ENCODE assay signal across 9 cellular contexts in the genomic region with DNA sequence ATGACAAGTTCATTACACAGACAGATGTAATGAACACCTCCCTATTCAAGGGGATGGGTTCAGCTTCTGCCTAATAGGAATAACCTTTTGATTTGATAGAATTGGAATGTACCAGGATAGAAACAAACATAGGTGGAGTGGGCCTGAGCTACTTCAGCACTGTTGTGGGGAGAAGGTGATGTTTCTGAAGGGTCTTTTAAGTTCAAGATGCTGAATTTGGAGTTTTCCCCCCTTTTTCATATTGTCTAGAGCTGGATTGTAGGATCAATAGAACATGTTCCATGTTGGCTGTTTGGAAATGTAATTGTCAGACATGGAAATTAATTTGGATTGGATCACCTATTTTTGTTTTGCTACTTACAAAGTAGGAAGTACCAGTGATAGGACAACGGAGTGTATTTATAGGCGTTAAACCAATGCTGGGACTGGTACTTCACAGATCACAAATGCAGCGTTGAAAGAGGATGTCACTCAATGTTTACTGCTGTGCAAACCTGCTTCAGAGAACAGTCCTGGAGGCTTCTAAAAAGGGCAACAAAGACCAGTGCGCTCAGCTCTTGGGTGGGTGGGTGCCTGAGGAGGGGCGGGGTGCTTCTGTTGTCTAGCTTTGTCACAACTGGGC. TPM values are rescaled to one million over a fixed set of nuclear protein-coding genes. Genes with fewer than 3 reads are reported as not detected.
A peak's percentile ranks its signal among the peaks of the same experiment; 100 is the strongest.
DNase-seq lines count a peak whose midpoint lies in the region; TF ChIP-seq lines count a peak whose summit lies in the region.
"Had no signal": no experiment of that assay in that cellular context is flagged by ENCODE, and none has a peak within 500 bp of the region (broad histone marks: within the 10 kb centered on the region; RNA-seq: fewer than 3 reads in every experiment).

No MANE protein-coding gene starts in this region.

- peak overlapping the region in 1 of 2 donors; percentile 80 for H3K27ac ChIP-seq in mucosa of rectum (ENCODE audit: low read depth in 2 of 2, low read length in 2 of 2)

- H3K9ac ChIP-seq in mucosa of rectum (ENCODE audit: low read depth in 1 of 2, low read length in 2 of 2), result peak overlapping the region in 1 of 2 donors; percentile 85

- H3K36me3 Mint-ChIP-seq in HFFc6 (ENCODE audit: low read depth) (no peaks in the 10 kb centered on the region), brain (no peaks in the 10 kb centered on the region)

- peaks cover 44% of the 10 kb centered on the region for H3K4me1 Mint-ChIP-seq in HFFc6 (ENCODE audit: low read depth)
- peaks cover 66% of the 10 kb centered on the region for H3K4me1 Mint-ChIP-seq in brain

- no peak for TF ChIP-seq CTCF in HFFc6 (IDR thresholded peaks at IDR 0.05)
- no peak for TF ChIP-seq CTCF in brain (conservative IDR thresholded peaks at IDR 0.05)

- H3K4me3 ChIP-seq in mucosa of rectum (ENCODE audit: low read length in 2 of 2), result peak overlapping the region; percentile 91 to 95

- DNase-seq in Ammon's horn (ENCODE audit: low spot score) (peak; percentile 7), HFFc6 (no peak), DMS53 treated with DMSO at 0.1 percent for 48 hours (lab: John Stamatoyannopoulos, UW; ENCODE audit: unreplicated experiment) (no peak), NCI-H1694 treated with DMSO at 0.1 percent for 48 hours (lab: John Stamatoyannopoulos, UW) (no peak), NOMO-1 treated with dmso at 0.1 percent for 144 hours (lab: John Stamatoyannopoulos, UW; ENCODE audit: unreplicated experiment) (no peak), D341Med (ENCODE audit: low spot score) (no peak)
- DNase-seq: NCI-H774 had no signal

- no peaks in the 10 kb centered on the region for H3K9me3 ChIP-seq in mucosa of rectum (ENCODE audit: control insufficient read depth in 2 of 2, low read length in 2 of 2)

- peaks cover 0 to 4% of the 10 kb centered on the region in 2 donors for H3K27me3 ChIP-seq in mucosa of rectum (ENCODE audit: control insufficient read depth in 2 of 2, insufficient read depth in 2 of 2, low read length in 2 of 2)

- no peaks in the 10 kb centered on the region for H3K36me3 ChIP-seq in mucosa of rectum (ENCODE audit: control insufficient read depth in 2 of 2, insufficient read depth in 2 of 2, low read length in 2 of 2)

- H3K27ac Mint-ChIP-seq in HFFc6 (peak overlapping the region; percentile 66), brain (peak overlapping the region; percentile 91 to 99 (median 95))

- H3K27me3 Mint-ChIP-seq in HFFc6 (ENCODE audit: insufficient read depth) (peaks cover 5% of the 10 kb centered on the region; the same call in 1 of the 2 replicates), brain (peaks cover 17% of the 10 kb centered on the region)

- H3K4me1 ChIP-seq in mucosa of rectum (ENCODE audit: control insufficient read depth in 2 of 2, insufficient read depth in 2 of 2, low read length in 2 of 2), result peaks cover 6 to 15% of the 10 kb centered on the region in 2 donors

- H3K9me3 Mint-ChIP-seq in HFFc6 (no peaks in the 10 kb centered on the region), brain (no peaks in the 10 kb centered on the region)

- H3K4me3 Mint-ChIP-seq in HFFc6 (peak overlapping the region; percentile 90), brain (peak overlapping the region; percentile 93 to 98 (median 95))

RNA-seq across cellular contexts. Expression of a gene that starts 2.0 kb away (rescaled TPM):
- 10 to 100 TPM in 1 of 6 experiments, 1 to 10 TPM in 5; 4.0 to 10.2 (median 8.5) TPM for total RNA-seq in HFFc6 (2021; fragmentation: NEBNext Ultra II Directional; extraction: Animal tissue kit (Norgen Biotek cat#: 25700))
- 32.7 TPM for polyA plus RNA-seq in brain (ENCODE audit: insufficient read depth, low read depth, low replicate concordance)
